In genomic region chr13:113914333-113915011, GRCh38 we compare ENCODE assay signal across 27 cellular contexts. TPM values are rescaled to one million over a fixed set of nuclear protein-coding genes. Genes with fewer than 3 reads are reported as not detected.
DNase-seq lines count a peak whose midpoint lies in the region; ATAC-seq and TF ChIP-seq lines count a peak whose summit lies in the region.
"Had no signal": no experiment of that assay in that cellular context is flagged by ENCODE, and none has a peak within 500 bp of the region (broad histone marks: within the 10 kb centered on the region; RNA-seq: fewer than 3 reads in every experiment).

No MANE protein-coding gene starts in this region.

- intact Hi-C loops in breast epithelium (cut with DNase I; ENCODE audit: low total_unique reads) (loop anchor here (5.0 kb wide), 1 partner anchor 103 kb away; no protein-coding TSS in a partner anchor), MCF 10A (cut with micrococcal nuclease) (no loop called here), esophagus muscularis mucosa (cut with DNase I) (no loop called here), sciatic nerve (cut with DNase I) (no loop called here)

- no peak overlapping the region for H3K27ac Mint-ChIP-seq in MCF 10A (ENCODE audit: low read depth, unreplicated experiment)
- peak overlapping the region; percentile 8; the same call in 1 of the 2 replicates for H3K27ac Mint-ChIP-seq in WTC11
- H3K27ac Mint-ChIP-seq: activated naive CD4-positive, alpha-beta T cell treated with anti-CD3 and anti-CD28 coated beads for 36 hours; activated T-cell treated with anti-CD3 and anti-CD28 coated beads, Interleukin-2, amount 50 U/mL, for 72 hours; CD4-positive, alpha-beta memory T cell; neural progenitor cell; progenitor cell of endocrine pancreas; T-helper 2 cell treated with Interferon-gamma antibody and Interleukin-4, amounts not matched to agents 5 μg/mL and 100 μg/mL, for 36 hours had no signal

- no TSS peak for BruUV-seq in MCF 10A (replicated peaks; lab: Mats Ljungman, UMichigan)

- no peaks in the 10 kb centered on the region for H3K27me3 Mint-ChIP-seq in MCF 10A (ENCODE audit: insufficient read depth, unreplicated experiment)
- H3K27me3 Mint-ChIP-seq in WTC11 (ENCODE audit: low read depth) = peaks cover 4% of the 10 kb centered on the region; the same call in 1 of the 2 replicates

- no peak for TF ChIP-seq EP300 in esophagus muscularis mucosa (IDR thresholded peaks at IDR 0.05)

- H3K9me3 Mint-ChIP-seq in MCF 10A (ENCODE audit: unreplicated experiment) = peaks cover 36% of the 10 kb centered on the region
- no peaks in the 10 kb centered on the region for H3K9me3 Mint-ChIP-seq in WTC11
- H3K9me3 Mint-ChIP-seq: T-helper 2 cell treated with Interferon-gamma antibody and Interleukin-4, amounts not matched to agents 5 μg/mL and 100 μg/mL, for 36 hours had no signal

- DNase-seq in breast epithelium (ENCODE audit: low spot score in 2 of 2) (peak; percentile 11 to 27), MCF 10A (ENCODE audit: unreplicated experiment) (no peak), WTC11 (ENCODE audit: low spot score) (no peak), esophagus muscularis mucosa (ENCODE audit: extremely low spot score) (peak; percentile 47), sciatic nerve (ENCODE audit: low spot score) (peak; percentile 43), foreskin fibroblast (no peak), ACHN (no peak)
- DNase-seq: activated CD4-positive, alpha-beta T cell treated with anti-CD3 and anti-CD28 coated beads for 4 hours; activated naive CD4-positive, alpha-beta T cell treated with anti-CD3 and anti-CD28 coated beads for 36 hours; AML-193; CD4-positive, alpha-beta memory T cell; effector CD8-positive, alpha-beta T cell; GOT3; Karpas-422; NCI-H2029; NCI-H524; stimulated activated CD4-positive, alpha-beta T cell treated with anti-CD3 and anti-CD28 coated beads, Interleukin-4, amount 100 ng/mL, for 1 hour had no signal

- ATAC-seq in WTC11 (no peak), sciatic nerve (no peak), HG03159 (IDR thresholded peaks at IDR 0.05; ENCODE audit: unreplicated experiment) (no peak)
- ATAC-seq: activated T-cell treated with anti-CD3 and anti-CD28 coated beads, Interleukin-2, amount 50 U/mL, for 72 hours had no signal

- H3K4me3 Mint-ChIP-seq in MCF 10A (ENCODE audit: unreplicated experiment) (no peak overlapping the region), WTC11 (no peak overlapping the region)
- H3K4me3 Mint-ChIP-seq: activated naive CD4-positive, alpha-beta T cell treated with anti-CD3 and anti-CD28 coated beads for 36 hours; activated T-cell treated with anti-CD3 and anti-CD28 coated beads, Interleukin-2, amount 50 U/mL, for 72 hours; CD4-positive, alpha-beta memory T cell; neural progenitor cell; T-helper 2 cell treated with Interferon-gamma antibody and Interleukin-4, amounts not matched to agents 5 μg/mL and 100 μg/mL, for 36 hours had no signal

- TF ChIP-seq POLR2A in breast epithelium (IDR thresholded peaks at IDR 0.05) (no peak), esophagus muscularis mucosa (IDR thresholded peaks at IDR 0.05; ENCODE audit: low read depth) (no peak)

- H3K36me3 Mint-ChIP-seq in MCF 10A (ENCODE audit: insufficient read depth, unreplicated experiment) (peaks cover 10% of the 10 kb centered on the region), WTC11 (no peaks in the 10 kb centered on the region)
- H3K36me3 Mint-ChIP-seq: neural progenitor cell had no signal

- H3K27ac ChIP-seq in breast epithelium = no peak overlapping the region
- H3K27ac ChIP-seq in esophagus muscularis mucosa (replicated peaks in 1 of 4) = no peak overlapping the region
- H3K27ac ChIP-seq: A549, neural progenitor cell, tibial nerve had no signal

- no peak overlapping the region for H3K4me3 ChIP-seq in breast epithelium
- no peak overlapping the region for H3K4me3 ChIP-seq in esophagus muscularis mucosa
- H3K4me3 ChIP-seq in foreskin fibroblast (ENCODE audit: low read depth in 1 of 2, low read length in 2 of 2) = no peak overlapping the region
- H3K4me3 ChIP-seq: A549, neural progenitor cell, tibial nerve had no signal

- in situ Hi-C loops in ACHN (cut with HindIII; ENCODE audit: low pct_ligation_motif_present, low pct_unique_long_range_greater_than_20kb, low sequenced_read_pairs) = no loop called here

- H3K9me3 ChIP-seq in breast epithelium (no peaks in the 10 kb centered on the region), esophagus muscularis mucosa (no peaks in the 10 kb centered on the region)

- H3K27me3 ChIP-seq in breast epithelium (peaks cover 0 to 15% of the 10 kb centered on the region in 2 donors), esophagus muscularis mucosa (peaks cover 0 to 6% (median 0%) of the 10 kb centered on the region in 4 donors)
- H3K27me3 ChIP-seq: neural progenitor cell had no signal

- WGBS in esophagus muscularis mucosa = 89% methylated on average over 20 of the region's 24 CpGs

- H3K36me3 ChIP-seq in breast epithelium = no peaks in the 10 kb centered on the region
- no peaks in the 10 kb centered on the region for H3K36me3 ChIP-seq in esophagus muscularis mucosa
- H3K36me3 ChIP-seq: neural progenitor cell, tibial nerve had no signal

- no peak for TF ChIP-seq CTCF in breast epithelium (IDR thresholded peaks at IDR 0.05)
- TF ChIP-seq CTCF in MCF 10A (IDR thresholded peaks at IDR 0.05; ENCODE audit: unreplicated experiment) = no peak
- TF ChIP-seq CTCF in WTC11 (IDR thresholded peaks at IDR 0.05) = no peak
- TF ChIP-seq CTCF in esophagus muscularis mucosa (IDR thresholded peaks at IDR 0.05) = no peak
- TF ChIP-seq CTCF in foreskin fibroblast (IDR thresholded peaks at IDR 0.05; ENCODE audit: low read depth, low read length) = no peak

- H3K4me1 Mint-ChIP-seq in MCF 10A (ENCODE audit: insufficient read depth, unreplicated experiment) (peaks cover 6% of the 10 kb centered on the region), WTC11 (no peaks in the 10 kb centered on the region)

- POLR2A ChIA-PET in MCF 10A (lab: Yijun Ruan, JAX) = no interaction called here
- POLR2A ChIA-PET in WTC11 (lab: Charles Lee) = no interaction called here

- H3K4me1 ChIP-seq in breast epithelium = no peaks in the 10 kb centered on the region
- peaks cover 0 to 28% (median 21%) of the 10 kb centered on the region in 4 donors for H3K4me1 ChIP-seq in esophagus muscularis mucosa
- H3K4me1 ChIP-seq: A549, neural progenitor cell, tibial nerve had no signal

- CTCF ChIA-PET in MCF 10A (lab: Yijun Ruan, JAX) = no interaction called here
- CTCF ChIA-PET in WTC11 (lab: Charles Lee) = interaction anchor here (1.5 kb wide), 2 partner anchors 10 to 173 kb away, joined by 3 to 4 read pairs; no protein-coding TSS in a partner anchor

TF ChIP-seq in WTC11, 78 proteins besides CTCF, POLR2A, EP300 and RAD21:
- TF ChIP-seq NFE2L1 (CRISPR knock-in tag; IDR thresholded peaks at IDR 0.05) (no peak), ATF3 (CRISPR knock-in tag; conservative IDR thresholded peaks at IDR 0.05) (no peak), KAT7 (CRISPR knock-in tag; IDR thresholded peaks at IDR 0.05; ENCODE audit: borderline replicate concordance) (no peak), NR3C1 (CRISPR knock-in tag; conservative IDR thresholded peaks at IDR 0.05; ENCODE audit: low read depth) (no peak), ZNF512 (CRISPR knock-in tag; IDR thresholded peaks at IDR 0.05; ENCODE audit: borderline replicate concordance) (no peak), ZNF281 (CRISPR knock-in tag; IDR thresholded peaks at IDR 0.05) (no peak), JAZF1 (CRISPR knock-in tag; IDR thresholded peaks at IDR 0.05) (no peak), SMAD4 (CRISPR knock-in tag; IDR thresholded peaks at IDR 0.05) (no peak)

RNA-seq across cellular contexts. Expression of gene GAS6, which starts 50.6 kb away (rescaled TPM):
- total RNA-seq in breast epithelium = 100 to 1,000 TPM in 2 of 3 donors, 10 to 100 TPM in 1; 85.9 to 146 (median 103) TPM
- 58.9 and 92.3 TPM in 2 replicates for total RNA-seq in MCF 10A (2022)
- 29.4 to 33.7 TPM (median 33.7 TPM) in 3 replicates for total RNA-seq in WTC11 (2021)
- total RNA-seq in esophagus muscularis mucosa = 100 to 1,000 TPM; 241 to 459 (median 346) TPM
- total RNA-seq in sciatic nerve = 302 TPM

RNA-seq across cellular contexts. Expression of gene C13orf46, which starts 59.4 kb away (rescaled TPM):
- under 1 TPM; 0.16 to 0.73 (median 0.66) TPM for total RNA-seq in breast epithelium
- total RNA-seq in MCF 10A (2022) = 0.54 and 1.4 TPM in 2 replicates
- 0.27 to 0.50 TPM (median 0.37 TPM) in 3 replicates for total RNA-seq in WTC11 (2021)
- 1 to 10 TPM in 2 of 4 donors, under 1 TPM in 2; 0.17 to 2.1 (median 0.89) TPM for total RNA-seq in esophagus muscularis mucosa
- 3.6 TPM for total RNA-seq in sciatic nerve
- total RNA-seq: Daoy, epithelial cell of proximal tubule, myocyte had no signal

Comparison
In these comparisons a context has a peak if more than half of its experiments do, and no peak if none do; other contexts are left out.
1. DNase-seq: peak in breast epithelium (2 of 2), esophagus muscularis mucosa (single experiment) and sciatic nerve (single experiment); none in MCF 10A (single experiment), WTC11 (single experiment), foreskin fibroblast (0 of 2) and ACHN (single experiment).